ENCODE assay signal across 1 cellular context in the genomic region with DNA sequence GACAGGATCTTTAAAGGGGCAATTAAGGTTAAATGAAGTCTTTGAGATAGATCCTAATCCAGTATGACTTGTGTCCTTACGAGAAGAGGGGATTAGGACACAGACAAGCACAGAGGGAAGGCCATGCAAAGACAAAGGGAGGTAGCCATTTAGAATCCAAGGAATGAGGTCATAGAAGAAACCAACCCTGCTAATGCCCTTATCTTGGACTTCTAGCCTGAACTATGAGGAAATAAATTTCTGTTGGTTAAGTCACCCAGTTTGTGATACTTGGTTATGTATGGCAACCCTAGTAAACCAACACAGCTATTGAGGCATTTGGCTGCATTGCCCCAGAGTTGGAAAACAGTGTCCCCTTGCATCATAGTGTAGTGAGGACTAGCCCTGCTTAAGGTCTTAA.
TF ChIP-seq lines count a peak whose summit lies in the region.

No MANE protein-coding gene starts in this region.

TF ChIP-seq in GM23338, 12 proteins besides CTCF, POLR2A, EP300 and RAD21 (continued from another document):
- TF ChIP-seq, protein P1, sequence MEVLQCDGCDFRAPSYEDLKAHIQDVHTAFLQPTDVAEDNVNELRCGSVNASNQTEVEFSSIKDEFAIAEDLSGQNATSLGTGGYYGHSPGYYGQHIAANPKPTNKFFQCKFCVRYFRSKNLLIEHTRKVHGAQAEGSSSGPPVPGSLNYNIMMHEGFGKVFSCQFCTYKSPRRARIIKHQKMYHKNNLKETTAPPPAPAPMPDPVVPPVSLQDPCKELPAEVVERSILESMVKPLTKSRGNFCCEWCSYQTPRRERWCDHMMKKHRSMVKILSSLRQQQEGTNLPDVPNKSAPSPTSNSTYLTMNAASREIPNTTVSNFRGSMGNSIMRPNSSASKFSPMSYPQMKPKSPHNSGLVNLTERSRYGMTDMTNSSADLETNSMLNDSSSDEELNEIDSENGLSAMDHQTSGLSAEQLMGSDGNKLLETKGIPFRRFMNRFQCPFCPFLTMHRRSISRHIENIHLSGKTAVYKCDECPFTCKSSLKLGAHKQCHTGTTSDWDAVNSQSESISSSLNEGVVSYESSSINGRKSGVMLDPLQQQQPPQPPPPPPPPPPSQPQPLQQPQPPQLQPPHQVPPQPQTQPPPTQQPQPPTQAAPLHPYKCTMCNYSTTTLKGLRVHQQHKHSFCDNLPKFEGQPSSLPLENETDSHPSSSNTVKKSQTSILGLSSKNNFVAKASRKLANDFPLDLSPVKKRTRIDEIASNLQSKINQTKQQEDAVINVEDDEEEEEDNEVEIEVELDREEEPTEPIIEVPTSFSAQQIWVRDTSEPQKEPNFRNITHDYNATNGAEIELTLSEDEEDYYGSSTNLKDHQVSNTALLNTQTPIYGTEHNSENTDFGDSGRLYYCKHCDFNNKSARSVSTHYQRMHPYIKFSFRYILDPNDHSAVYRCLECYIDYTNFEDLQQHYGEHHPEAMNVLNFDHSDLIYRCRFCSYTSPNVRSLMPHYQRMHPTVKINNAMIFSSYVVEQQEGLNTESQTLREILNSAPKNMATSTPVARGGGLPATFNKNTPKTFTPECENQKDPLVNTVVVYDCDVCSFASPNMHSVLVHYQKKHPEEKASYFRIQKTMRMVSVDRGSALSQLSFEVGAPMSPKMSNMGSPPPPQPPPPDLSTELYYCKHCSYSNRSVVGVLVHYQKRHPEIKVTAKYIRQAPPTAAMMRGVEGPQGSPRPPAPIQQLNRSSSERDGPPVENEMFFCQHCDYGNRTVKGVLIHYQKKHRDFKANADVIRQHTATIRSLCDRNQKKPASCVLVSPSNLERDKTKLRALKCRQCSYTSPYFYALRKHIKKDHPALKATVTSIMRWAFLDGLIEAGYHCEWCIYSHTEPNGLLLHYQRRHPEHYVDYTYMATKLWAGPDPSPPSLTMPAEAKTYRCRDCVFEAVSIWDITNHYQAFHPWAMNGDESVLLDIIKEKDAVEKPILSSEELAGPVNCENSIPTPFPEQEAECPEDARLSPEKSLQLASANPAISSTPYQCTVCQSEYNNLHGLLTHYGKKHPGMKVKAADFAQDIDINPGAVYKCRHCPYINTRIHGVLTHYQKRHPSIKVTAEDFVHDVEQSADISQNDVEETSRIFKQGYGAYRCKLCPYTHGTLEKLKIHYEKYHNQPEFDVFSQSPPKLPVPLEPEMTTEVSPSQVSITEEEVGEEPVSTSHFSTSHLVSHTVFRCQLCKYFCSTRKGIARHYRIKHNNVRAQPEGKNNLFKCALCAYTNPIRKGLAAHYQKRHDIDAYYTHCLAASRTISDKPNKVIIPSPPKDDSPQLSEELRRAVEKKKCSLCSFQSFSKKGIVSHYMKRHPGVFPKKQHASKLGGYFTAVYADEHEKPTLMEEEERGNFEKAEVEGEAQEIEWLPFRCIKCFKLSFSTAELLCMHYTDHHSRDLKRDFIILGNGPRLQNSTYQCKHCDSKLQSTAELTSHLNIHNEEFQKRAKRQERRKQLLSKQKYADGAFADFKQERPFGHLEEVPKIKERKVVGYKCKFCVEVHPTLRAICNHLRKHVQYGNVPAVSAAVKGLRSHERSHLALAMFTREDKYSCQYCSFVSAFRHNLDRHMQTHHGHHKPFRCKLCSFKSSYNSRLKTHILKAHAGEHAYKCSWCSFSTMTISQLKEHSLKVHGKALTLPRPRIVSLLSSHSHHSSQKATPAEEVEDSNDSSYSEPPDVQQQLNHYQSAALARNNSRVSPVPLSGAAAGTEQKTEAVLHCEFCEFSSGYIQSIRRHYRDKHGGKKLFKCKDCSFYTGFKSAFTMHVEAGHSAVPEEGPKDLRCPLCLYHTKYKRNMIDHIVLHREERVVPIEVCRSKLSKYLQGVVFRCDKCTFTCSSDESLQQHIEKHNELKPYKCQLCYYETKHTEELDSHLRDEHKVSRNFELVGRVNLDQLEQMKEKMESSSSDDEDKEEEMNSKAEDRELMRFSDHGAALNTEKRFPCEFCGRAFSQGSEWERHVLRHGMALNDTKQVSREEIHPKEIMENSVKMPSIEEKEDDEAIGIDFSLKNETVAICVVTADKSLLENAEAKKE (CRISPR knock-in tag; IDR thresholded peaks at IDR 0.05): no peak
- TF ChIP-seq STAT1 (IDR thresholded peaks at IDR 0.05; ENCODE audit: unreplicated experiment) (no peak), ZNF114 (CRISPR knock-in tag; IDR thresholded peaks at IDR 0.05) (no peak), EZH2phosphoT487 (IDR thresholded peaks at IDR 0.05; ENCODE audit: unreplicated experiment) (no peak), NANOG (IDR thresholded peaks at IDR 0.05; ENCODE audit: borderline replicate concordance) (no peak), CREB1 (CRISPR knock-in tag; IDR thresholded peaks at IDR 0.05; ENCODE audit: low read depth) (no peak), JUNB (IDR thresholded peaks at IDR 0.05; ENCODE audit: unreplicated experiment) (no peak)
- TF ChIP-seq, protein P2, sequence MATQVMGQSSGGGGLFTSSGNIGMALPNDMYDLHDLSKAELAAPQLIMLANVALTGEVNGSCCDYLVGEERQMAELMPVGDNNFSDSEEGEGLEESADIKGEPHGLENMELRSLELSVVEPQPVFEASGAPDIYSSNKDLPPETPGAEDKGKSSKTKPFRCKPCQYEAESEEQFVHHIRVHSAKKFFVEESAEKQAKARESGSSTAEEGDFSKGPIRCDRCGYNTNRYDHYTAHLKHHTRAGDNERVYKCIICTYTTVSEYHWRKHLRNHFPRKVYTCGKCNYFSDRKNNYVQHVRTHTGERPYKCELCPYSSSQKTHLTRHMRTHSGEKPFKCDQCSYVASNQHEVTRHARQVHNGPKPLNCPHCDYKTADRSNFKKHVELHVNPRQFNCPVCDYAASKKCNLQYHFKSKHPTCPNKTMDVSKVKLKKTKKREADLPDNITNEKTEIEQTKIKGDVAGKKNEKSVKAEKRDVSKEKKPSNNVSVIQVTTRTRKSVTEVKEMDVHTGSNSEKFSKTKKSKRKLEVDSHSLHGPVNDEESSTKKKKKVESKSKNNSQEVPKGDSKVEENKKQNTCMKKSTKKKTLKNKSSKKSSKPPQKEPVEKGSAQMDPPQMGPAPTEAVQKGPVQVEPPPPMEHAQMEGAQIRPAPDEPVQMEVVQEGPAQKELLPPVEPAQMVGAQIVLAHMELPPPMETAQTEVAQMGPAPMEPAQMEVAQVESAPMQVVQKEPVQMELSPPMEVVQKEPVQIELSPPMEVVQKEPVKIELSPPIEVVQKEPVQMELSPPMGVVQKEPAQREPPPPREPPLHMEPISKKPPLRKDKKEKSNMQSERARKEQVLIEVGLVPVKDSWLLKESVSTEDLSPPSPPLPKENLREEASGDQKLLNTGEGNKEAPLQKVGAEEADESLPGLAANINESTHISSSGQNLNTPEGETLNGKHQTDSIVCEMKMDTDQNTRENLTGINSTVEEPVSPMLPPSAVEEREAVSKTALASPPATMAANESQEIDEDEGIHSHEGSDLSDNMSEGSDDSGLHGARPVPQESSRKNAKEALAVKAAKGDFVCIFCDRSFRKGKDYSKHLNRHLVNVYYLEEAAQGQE (IDR thresholded peaks at IDR 0.05; ENCODE audit: unreplicated experiment): no peak
